Comparison of ENCODE assay signal across 9 cellular contexts in genomic region chr9:122213589-122214413, GRCh38. TPM values are rescaled to one million over a fixed set of nuclear protein-coding genes. Genes with fewer than 3 reads are reported as not detected.
DNase-seq lines count a peak whose midpoint lies in the region; ATAC-seq and TF ChIP-seq lines count a peak whose summit lies in the region.
"Had no signal": no experiment of that assay in that cellular context is flagged by ENCODE, and none has a peak within 500 bp of the region (broad histone marks: within the 10 kb centered on the region; RNA-seq: fewer than 3 reads in every experiment).

No MANE protein-coding gene starts in this region.

- peak; percentile 34 for DNase-seq in EL
- peak; percentile 97 for DNase-seq in NCI-H748 (lab: John Stamatoyannopoulos, UW; ENCODE audit: unreplicated experiment)
- peak; percentile 61 to 74 for DNase-seq in activated T-cell treated with anti-CD3 and anti-CD28 coated beads, Interleukin-2, amount 50 U/mL, for 48 hours
- DNase-seq in heart left ventricle: peak in 1 of 5 donors; percentile 42
- peak in 1 of 2 donors; percentile 21 for DNase-seq in gastrocnemius medialis
- DNase-seq in putamen (ENCODE audit: low spot score): no peak

- intact Hi-C loops in heart left ventricle (cut with DNase I) (no loop called here), gastrocnemius medialis (cut with DNase I; ENCODE audit: low total_unique reads) (loop anchor here (5.0 to 10.0 kb wide), 2 partner anchors 89 to 148 kb away; no protein-coding TSS in a partner anchor)

- WGBS in heart left ventricle, 4 donors: 23 to 46% (median 28%) methylated on average over 30 to 93 of the region's 93 CpGs

- H3K36me3 ChIP-seq in heart left ventricle (no peaks in the 10 kb centered on the region), gastrocnemius medialis (no peaks in the 10 kb centered on the region)

- no peak for TF ChIP-seq POLR2A in heart left ventricle (IDR thresholded peaks at IDR 0.05)
- no peak for TF ChIP-seq POLR2A in gastrocnemius medialis (IDR thresholded peaks at IDR 0.05)

- in situ Hi-C loops in gastrocnemius medialis (cut with MboI; ENCODE audit: low sequenced_read_pairs in 4 of 4): no loop called here

- H3K27me3 ChIP-seq in heart left ventricle: peaks cover 29 to 89% (median 66%) of the 10 kb centered on the region in 9 donors
- peaks cover 61 to 71% (median 64%) of the 10 kb centered on the region in 3 donors for H3K27me3 ChIP-seq in gastrocnemius medialis

- H3K4me1 ChIP-seq in heart left ventricle (peaks cover 0 to 29% (median 7%) of the 10 kb centered on the region in 12 donors), gastrocnemius medialis (peaks cover 6 to 10% of the 10 kb centered on the region in 2 donors)

- peak overlapping the region in 11 of 12 donors; percentile 9 to 51 (median 30) for H3K4me3 ChIP-seq in heart left ventricle
- peak overlapping the region; percentile 14 to 57 (median 33) for H3K4me3 ChIP-seq in gastrocnemius medialis

- H3K9me3 ChIP-seq in heart left ventricle (no peaks in the 10 kb centered on the region), gastrocnemius medialis (no peaks in the 10 kb centered on the region)

- H3K27ac ChIP-seq in heart left ventricle (no peak overlapping the region), gastrocnemius medialis (no peak overlapping the region)

- TF ChIP-seq CTCF in heart left ventricle (IDR thresholded peaks at IDR 0.05) (no peak), gastrocnemius medialis (IDR thresholded peaks at IDR 0.05 in 4 of 5, conservative IDR thresholded peaks at IDR 0.05 in 1 of 5) (no peak)

- ATAC-seq in HG03442 (IDR thresholded peaks at IDR 0.05; ENCODE audit: unreplicated experiment): peak; percentile 53
- ATAC-seq in heart left ventricle: peak in 1 of 4 donors; percentile 39
- ATAC-seq in gastrocnemius medialis: peak in 1 of 2 donors; percentile 33
- no peak for ATAC-seq in GM19452 (IDR thresholded peaks at IDR 0.05; ENCODE audit: unreplicated experiment)

RNA-seq across cellular contexts. Expression of gene LHX6, which starts 15.0 kb away (rescaled TPM):
- 10 to 100 TPM in 2 of 9 donors, 1 to 10 TPM in 7; 2.9 to 11.2 (median 6.5) TPM for total RNA-seq in heart left ventricle
- polyA plus RNA-seq in heart left ventricle: 1 to 10 TPM; 4.5 to 8.4 TPM
- total RNA-seq in gastrocnemius medialis: 1 to 10 TPM in 3 of 4 donors, under 1 TPM in 1; 0.83 to 4.5 (median 1.7) TPM
- total RNA-seq: T-helper 1 cell treated with Interleukin-12 subunit alpha and Interleukin-12 subunit beta and Interleukin-4 antibody, amounts not matched to agents 30 ng/mL and 1 ng/mL, for 36 hours had no signal

RNA-seq across cellular contexts. Expression of gene RBM18, which starts 50.8 kb away (rescaled TPM):
- total RNA-seq in heart left ventricle (10 to 100 TPM; 24.7 to 49.0 (median 38.4) TPM), gastrocnemius medialis (10 to 100 TPM; 10.6 to 26.6 (median 21.8) TPM)
- 10 to 100 TPM in 1 of 2 donors, 1 to 10 TPM in 1; 7.9 to 18.8 TPM for polyA plus RNA-seq in heart left ventricle

RNA-seq across cellular contexts. Expression of gene MRRF, which starts 50.9 kb away (rescaled TPM):
- total RNA-seq in heart left ventricle (10 to 100 TPM; 29.2 to 44.5 (median 36.0) TPM), gastrocnemius medialis (10 to 100 TPM; 33.2 to 55.7 (median 47.2) TPM)
- 10 to 100 TPM; 27.0 to 48.1 TPM for polyA plus RNA-seq in heart left ventricle

RNA-seq across cellular contexts. Expression of gene MORN5, which starts 54.1 kb away (rescaled TPM):
- total RNA-seq in heart left ventricle (not detected), gastrocnemius medialis (not detected)
- not detected for polyA plus RNA-seq in heart left ventricle
- total RNA-seq: T-helper 1 cell treated with Interleukin-12 subunit alpha and Interleukin-12 subunit beta and Interleukin-4 antibody, amounts not matched to agents 30 ng/mL and 1 ng/mL, for 36 hours had no signal

RNA-seq across cellular contexts. Expression of gene NDUFA8, which starts 54.2 kb away (rescaled TPM):
- total RNA-seq in heart left ventricle (100 to 1,000 TPM; 183 to 316 (median 260) TPM), gastrocnemius medialis (100 to 1,000 TPM in 1 of 4 donors, 10 to 100 TPM in 3; 51.0 to 114 (median 92.8) TPM)
- polyA plus RNA-seq in heart left ventricle: 100 to 1,000 TPM; 301 to 919 TPM
